In the genomic region with DNA sequence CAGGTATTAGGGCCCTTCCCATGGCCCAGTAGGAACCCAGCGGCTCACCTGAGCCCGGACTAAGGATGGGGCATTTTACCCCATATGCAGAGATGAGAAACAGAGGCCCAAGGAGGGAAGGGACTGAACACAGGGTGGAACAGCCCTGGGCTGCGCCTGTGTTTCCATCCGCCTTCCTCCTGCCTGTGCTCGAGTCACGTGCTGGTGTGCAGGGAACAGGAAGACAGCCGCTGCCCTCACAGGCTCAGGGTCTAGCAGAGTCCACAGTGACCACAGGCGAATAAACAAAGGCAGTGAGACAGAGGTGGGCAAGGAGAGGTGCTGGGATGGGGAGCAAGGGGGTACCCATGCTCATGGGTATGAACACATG, we compare ENCODE assay signal across 1 cellular context.
TF ChIP-seq lines count a peak whose summit lies in the region.

No MANE protein-coding gene starts in this region.

TF ChIP-seq in GM23338, 12 proteins besides CTCF, POLR2A, EP300 and RAD21 (continued from another document):
- no peak for TF ChIP-seq ZNF462 (CRISPR knock-in tag; IDR thresholded peaks at IDR 0.05)
- no peak for TF ChIP-seq POLR2AphosphoS5 (IDR thresholded peaks at IDR 0.05; ENCODE audit: low read depth)
